In the genomic region with DNA sequence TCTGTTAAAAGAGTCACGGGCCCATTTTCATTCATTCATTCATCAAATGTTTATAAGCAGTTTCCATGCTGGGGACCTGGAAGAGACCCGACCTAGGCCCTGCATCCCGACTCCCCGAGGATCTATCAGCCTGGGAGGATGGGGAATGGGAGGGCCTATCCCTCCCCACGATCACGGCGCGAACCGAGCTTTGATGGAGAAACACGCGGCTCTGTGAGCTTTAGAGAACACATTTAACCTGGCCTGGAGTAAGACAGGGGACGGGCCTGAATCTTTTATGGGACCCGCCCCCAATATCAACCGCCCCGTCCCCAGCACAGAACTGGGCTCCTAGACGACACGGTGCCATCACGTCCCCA, we compare ENCODE assay signal across 9 cellular contexts. TPM values are rescaled to one million over a fixed set of nuclear protein-coding genes. Genes with fewer than 3 reads are reported as not detected.
DNase-seq lines count a peak whose midpoint lies in the region; ATAC-seq, FAIRE-seq and TF ChIP-seq lines count a peak whose summit lies in the region.
"Had no signal": no experiment of that assay in that cellular context is flagged by ENCODE, and none has a peak within 500 bp of the region (broad histone marks: within the 10 kb centered on the region; RNA-seq: fewer than 3 reads in every experiment).

No MANE protein-coding gene starts in this region.

- peak overlapping the region; percentile 88 for H3K4me3 Mint-ChIP-seq in activated CD4-positive, alpha-beta T cell treated with anti-CD3 and anti-CD28 coated beads, Interleukin-2, amount 10 ng/mL, durations not matched to agents 24 days and 14 days
- peak overlapping the region; percentile 89 for H3K4me3 Mint-ChIP-seq in activated naive CD8-positive, alpha-beta T cell

- no peaks in the 10 kb centered on the region for H3K36me3 Mint-ChIP-seq in activated CD4-positive, alpha-beta T cell treated with anti-CD3 and anti-CD28 coated beads, Interleukin-2, amount 10 ng/mL, durations not matched to agents 24 days and 14 days (ENCODE audit: low read depth)
- H3K36me3 Mint-ChIP-seq in activated naive CD8-positive, alpha-beta T cell, result no peaks in the 10 kb centered on the region

- H3K9me3 Mint-ChIP-seq in activated CD4-positive, alpha-beta T cell treated with anti-CD3 and anti-CD28 coated beads, Interleukin-2, amount 10 ng/mL, durations not matched to agents 24 days and 14 days, result no peaks in the 10 kb centered on the region
- no peaks in the 10 kb centered on the region for H3K9me3 Mint-ChIP-seq in activated naive CD8-positive, alpha-beta T cell (ENCODE audit: low read depth)

- H3K4me1 ChIP-seq in keratinocyte (ENCODE audit: control insufficient read depth, extremely low read depth, insufficient read depth, low read length) (peaks cover 34% of the 10 kb centered on the region), testis (peaks cover 12% of the 10 kb centered on the region)

- peaks cover 3% of the 10 kb centered on the region for H3K9me1 ChIP-seq in keratinocyte (ENCODE audit: control insufficient read depth, extremely low read depth, insufficient read depth, low read length)

- H3K27ac Mint-ChIP-seq in activated CD4-positive, alpha-beta T cell treated with anti-CD3 and anti-CD28 coated beads, Interleukin-2, amount 10 ng/mL, durations not matched to agents 24 days and 14 days, result peak overlapping the region; percentile 83
- no peak overlapping the region for H3K27ac Mint-ChIP-seq in activated naive CD8-positive, alpha-beta T cell

- H3K27me3 ChIP-seq in keratinocyte (ENCODE audit: control insufficient read depth, extremely low read depth, insufficient read depth, low read length) (no peaks in the 10 kb centered on the region), testis (no peaks in the 10 kb centered on the region)

- ATAC-seq in HG02610 (IDR thresholded peaks at IDR 0.05; ENCODE audit: unreplicated experiment) (no peak), HG03342 (IDR thresholded peaks at IDR 0.05; ENCODE audit: unreplicated experiment) (no peak)
- ATAC-seq in activated CD4-positive, CD25-positive, alpha-beta regulatory T cell treated with anti-CD3 and anti-CD28 coated beads, Interleukin-2, amount 50 U/mL, for 24 hours, result no peak

- peak overlapping the region; percentile 76 for H3K4me2 ChIP-seq in keratinocyte (ENCODE audit: control insufficient read depth, extremely low read depth, insufficient read depth, low read depth, low read length)

- H3K9me3 ChIP-seq in keratinocyte (ENCODE audit: control insufficient read depth, low read depth, low read length) (no peaks in the 10 kb centered on the region), testis (no peaks in the 10 kb centered on the region)

- intact Hi-C loops in activated CD4-positive, alpha-beta T cell treated with anti-CD3 and anti-CD28 coated beads, Interleukin-2, amount 10 ng/mL, durations not matched to agents 24 days and 14 days (cut with micrococcal nuclease), result loop anchor here (1.0 kb wide), 1 partner anchor 40 kb away; no protein-coding TSS in a partner anchor
- intact Hi-C loops in testis (cut with DNase I; ENCODE audit: low total_unique reads), result no loop called here

- TF ChIP-seq CTCF in keratinocyte (optimal IDR thresholded peaks at IDR 0.05 in 1 of 3, IDR thresholded peaks at IDR 0.05 in 1 of 3, conservative IDR thresholded peaks at IDR 0.05 in 1 of 3; ENCODE audit: extremely low read depth in 1 of 3, insufficient read depth in 2 of 3, low read length in 3 of 3), result no peak
- no peak for TF ChIP-seq CTCF in testis (IDR thresholded peaks at IDR 0.05)

- H4K20me1 ChIP-seq in keratinocyte (ENCODE audit: control insufficient read depth, extremely low read depth, insufficient read depth, low read length), result no peaks in the 10 kb centered on the region

- TF ChIP-seq POLR2A in testis (IDR thresholded peaks at IDR 0.05), result no peak

- peaks cover 17% of the 10 kb centered on the region for H3K4me1 Mint-ChIP-seq in activated CD4-positive, alpha-beta T cell treated with anti-CD3 and anti-CD28 coated beads, Interleukin-2, amount 10 ng/mL, durations not matched to agents 24 days and 14 days
- H3K4me1 Mint-ChIP-seq in activated naive CD8-positive, alpha-beta T cell (ENCODE audit: low read depth), result peaks cover 14% of the 10 kb centered on the region

- H3K36me3 ChIP-seq in keratinocyte (ENCODE audit: control insufficient read depth in 2 of 2, extremely low read depth in 1 of 2, insufficient read depth in 2 of 2, low read length in 2 of 2) (no peaks in the 10 kb centered on the region), testis (ENCODE audit: low read depth, missing control alignments) (no peaks in the 10 kb centered on the region)

- H3K79me2 ChIP-seq in keratinocyte (ENCODE audit: control insufficient read depth, insufficient read depth, low read length), result peaks cover 9% of the 10 kb centered on the region

- H3K27ac ChIP-seq in keratinocyte (ENCODE audit: control insufficient read depth, insufficient read depth, low read length) (peak overlapping the region; percentile 43), testis (no peak overlapping the region)
- H3K27ac ChIP-seq: epithelial cell of prostate had no signal

- H3K9ac ChIP-seq in keratinocyte (ENCODE audit: control insufficient read depth, extremely low read depth, insufficient read depth, low read length), result peak overlapping the region; percentile 62

- dilution Hi-C loops in keratinocyte (cut with MboI; ENCODE audit: extremely low pct_ligation_motif_present, low sequenced_read_pairs), result no loop called here

- no peak for DNase-seq in activated CD4-positive, alpha-beta T cell treated with anti-CD3 and anti-CD28 coated beads, Interleukin-2, amount 10 ng/mL, durations not matched to agents 24 days and 14 days
- no peak for DNase-seq in activated CD4-positive, alpha-beta T cell treated with anti-CD3 and anti-CD28 coated beads for 1 hour
- no peak for DNase-seq in keratinocyte (ENCODE audit: low read depth, low spot score)
- DNase-seq in testis, result no peak

- 6 to 10% methylated on average over 17 to 18 of the region's 18 CpGs for WGBS in testis, 2 donors

- H3K4me3 ChIP-seq in keratinocyte (ENCODE audit: control insufficient read depth in 2 of 3, extremely low read depth in 1 of 3, insufficient read depth in 2 of 3, low read depth in 1 of 3, low read length in 3 of 3), result peak overlapping the region; percentile 34 to 72 (median 61)
- peak overlapping the region; percentile 6 to 12 for H3K4me3 ChIP-seq in testis

- no peak for FAIRE-seq in keratinocyte (lab: Jason Lieb, UNC)

- H2AFZ ChIP-seq in keratinocyte (ENCODE audit: control insufficient read depth, low read length), result peak overlapping the region; percentile 86

- H3K27me3 Mint-ChIP-seq in activated CD4-positive, alpha-beta T cell treated with anti-CD3 and anti-CD28 coated beads, Interleukin-2, amount 10 ng/mL, durations not matched to agents 24 days and 14 days, result peaks cover 10% of the 10 kb centered on the region
- H3K27me3 Mint-ChIP-seq in activated naive CD8-positive, alpha-beta T cell, result no peaks in the 10 kb centered on the region

RNA-seq across cellular contexts. Expression of a gene that starts 0.9 kb away (rescaled TPM):
- 4.3 and 5.2 TPM in 2 replicates for total RNA-seq in activated CD4-positive, alpha-beta T cell treated with anti-CD3 and anti-CD28 coated beads, Interleukin-2, amount 10 ng/mL, durations not matched to agents 24 days and 14 days
- polyA plus RNA-seq in keratinocyte, result 7.5 to 14.8 TPM (median 8.5 TPM) in 3 replicates
- 7.9 TPM for polyA plus RNA-seq in keratinocyte (2011; ENCODE audit: low read depth)
- polyA plus RNA-seq in keratinocyte (2011; cell fraction: cytosol; rRNA removed), result 13.9 and 14.5 TPM in 2 replicates
- polyA plus RNA-seq in keratinocyte (2011; cell fraction: nucleus; rRNA removed), result 18.2 and 28.8 TPM in 2 replicates
- polyA plus RNA-seq in keratinocyte (2012; ENCODE audit: low replicate concordance), result 13.3 and 15.3 TPM in 2 replicates
- polyA minus RNA-seq in keratinocyte, result 21.3 to 84.7 TPM (median 38.6 TPM) in 3 replicates
- polyA minus RNA-seq in keratinocyte (2011; cell fraction: cytosol; rRNA and poly(A)+ RNA removed), result 23.8 TPM
- polyA minus RNA-seq in keratinocyte (2011; cell fraction: nucleus; rRNA and poly(A)+ RNA removed), result 9.5 and 11.1 TPM in 2 replicates
- total RNA-seq in testis, result 10 to 100 TPM; 45.8 to 68.9 TPM
- polyA plus RNA-seq in testis (ENCODE audit: insufficient read depth, low read depth, low replicate concordance), result 69.3 TPM

RNA-seq across cellular contexts. Expression of a gene that starts 45.0 kb away (rescaled TPM):
- 0.21 TPM in 2 replicates for total RNA-seq in activated CD4-positive, alpha-beta T cell treated with anti-CD3 and anti-CD28 coated beads, Interleukin-2, amount 10 ng/mL, durations not matched to agents 24 days and 14 days
- polyA plus RNA-seq in keratinocyte (0.05 TPM in 2 of 3 replicates, not detected in the other), testis (ENCODE audit: insufficient read depth, low read depth, low replicate concordance) (0.50 TPM)
- polyA plus RNA-seq in keratinocyte (2011; ENCODE audit: low read depth), result not detected
- polyA plus RNA-seq in keratinocyte (2011; cell fraction: cytosol; rRNA removed), result 0.04 and 0.08 TPM in 2 replicates
- polyA plus RNA-seq in keratinocyte (2011; cell fraction: nucleus; rRNA removed), result 0.04 and 0.07 TPM in 2 replicates
- polyA plus RNA-seq in keratinocyte (2012; ENCODE audit: low replicate concordance), result 0.08 and 0.21 TPM in 2 replicates
- polyA minus RNA-seq in keratinocyte, result not detected in 3 replicates
- not detected for polyA minus RNA-seq in keratinocyte (2011; cell fraction: cytosol; rRNA and poly(A)+ RNA removed)
- polyA minus RNA-seq in keratinocyte (2011; cell fraction: nucleus; rRNA and poly(A)+ RNA removed), result not detected in 2 replicates
- 1 to 10 TPM; 2.9 to 3.3 TPM for total RNA-seq in testis

RNA-seq across cellular contexts. Expression of a gene that starts 59.2 kb away (rescaled TPM):
- total RNA-seq in activated CD4-positive, alpha-beta T cell treated with anti-CD3 and anti-CD28 coated beads, Interleukin-2, amount 10 ng/mL, durations not matched to agents 24 days and 14 days, result not detected in 2 replicates
- polyA plus RNA-seq in keratinocyte (11.5 to 22.2 TPM (median 13.5 TPM) in 3 replicates), testis (ENCODE audit: insufficient read depth, low read depth, low replicate concordance) (0.92 TPM)
- 8.9 TPM for polyA plus RNA-seq in keratinocyte (2011; ENCODE audit: low read depth)
- polyA plus RNA-seq in keratinocyte (2011; cell fraction: cytosol; rRNA removed), result 6.2 and 7.4 TPM in 2 replicates
- polyA plus RNA-seq in keratinocyte (2011; cell fraction: nucleus; rRNA removed), result 23.6 and 28.4 TPM in 2 replicates
- 10.5 and 20.0 TPM in 2 replicates for polyA plus RNA-seq in keratinocyte (2012; ENCODE audit: low replicate concordance)
- polyA minus RNA-seq in keratinocyte, result 14.7 to 18.5 TPM (median 18.4 TPM) in 3 replicates
- 12.5 TPM for polyA minus RNA-seq in keratinocyte (2011; cell fraction: cytosol; rRNA and poly(A)+ RNA removed)
- 25.3 and 31.3 TPM in 2 replicates for polyA minus RNA-seq in keratinocyte (2011; cell fraction: nucleus; rRNA and poly(A)+ RNA removed)
- 1 to 10 TPM in 1 of 2 donors, under 1 TPM in 1; 0.79 to 1.4 TPM for total RNA-seq in testis
